Comparison of ENCODE assay signal across 8 cellular contexts in genomic region chr18:72544092-72544886, GRCh38. TPM values are rescaled to one million over a fixed set of nuclear protein-coding genes. Genes with fewer than 3 reads are reported as not detected.
DNase-seq lines count a peak whose midpoint lies in the region; ATAC-seq and TF ChIP-seq lines count a peak whose summit lies in the region.

CBLN2 (minus strand) TSS chr18:72544342; CDS start chr18:72542160, 2,182 bp downstream.

- H3K27ac Mint-ChIP-seq in activated CD8-positive, alpha-beta T cell treated with anti-CD3 and anti-CD28 coated beads for 36 hours: no peak within 1 kb of the TSS

- peak; percentile 95 for ATAC-seq in GM18502 (IDR thresholded peaks at IDR 0.05; ENCODE audit: poor library complexity, unreplicated experiment)
- peak; percentile 82 for ATAC-seq in HG02938 (IDR thresholded peaks at IDR 0.05; ENCODE audit: unreplicated experiment)
- peak; percentile 77 for ATAC-seq in activated CD8-positive, alpha-beta T cell treated with anti-CD3 and anti-CD28 coated beads for 36 hours
- ATAC-seq in HG02840 (IDR thresholded peaks at IDR 0.05; ENCODE audit: low FRiP score, unreplicated experiment): no peak

- intact Hi-C loops in activated CD8-positive, alpha-beta T cell treated with anti-CD3 and anti-CD28 coated beads for 36 hours (cut with micrococcal nuclease): no loop called here

- no peak within 1 kb of the TSS for H3K4me3 Mint-ChIP-seq in activated CD8-positive, alpha-beta T cell treated with anti-CD3 and anti-CD28 coated beads for 36 hours

- no peaks in the 10 kb centered on the region for H3K9me3 Mint-ChIP-seq in activated CD8-positive, alpha-beta T cell treated with anti-CD3 and anti-CD28 coated beads for 36 hours

- DNase-seq in AG08396 (ENCODE audit: low spot score) (peak; percentile 88), NCI-H146 treated with DMSO at 0.1 percent for 48 hours (lab: John Stamatoyannopoulos, UW; ENCODE audit: unreplicated experiment) (peak; percentile 86), germinal center (ENCODE audit: low spot score) (peak; percentile 66), pons (ENCODE audit: low spot score) (peak; percentile 55)
- peak; percentile 58 for DNase-seq in activated CD8-positive, alpha-beta T cell treated with anti-CD3 and anti-CD28 coated beads for 36 hours

- POLR2A ChIA-PET in activated CD8-positive, alpha-beta T cell treated with anti-CD3 and anti-CD28 coated beads for 36 hours (lab: Charles Lee): no interaction called here

- H3K27me3 Mint-ChIP-seq in activated CD8-positive, alpha-beta T cell treated with anti-CD3 and anti-CD28 coated beads for 36 hours: peaks cover 34% of the 10 kb centered on the region

- no peaks in the 10 kb centered on the region for H3K36me3 Mint-ChIP-seq in activated CD8-positive, alpha-beta T cell treated with anti-CD3 and anti-CD28 coated beads for 36 hours (ENCODE audit: low read depth)

- CTCF ChIA-PET in activated CD8-positive, alpha-beta T cell treated with anti-CD3 and anti-CD28 coated beads for 36 hours (lab: Charles Lee): interaction anchor here (0.6 to 1.3 kb wide), 4 partner anchors 18 to 1147 kb away, joined by 3 to 5 read pairs (median 3); no protein-coding TSS in a partner anchor

- peak; percentile 62 for TF ChIP-seq CTCF in activated CD8-positive, alpha-beta T cell treated with anti-CD3 and anti-CD28 coated beads for 36 hours (IDR thresholded peaks at IDR 0.05)

- peaks cover 6% of the 10 kb centered on the region for H3K4me1 Mint-ChIP-seq in activated CD8-positive, alpha-beta T cell treated with anti-CD3 and anti-CD28 coated beads for 36 hours (ENCODE audit: low read depth)

RNA-seq across cellular contexts. Expression of gene CBLN2, which starts in this region (rescaled TPM):
- not detected for total RNA-seq in activated CD8-positive, alpha-beta T cell treated with anti-CD3 and anti-CD28 coated beads for 36 hours

Comparison
In these comparisons a context has a peak if more than half of its experiments do, and no peak if none do; other contexts are left out.
1. Peak in DNase-seq and ATAC-seq in activated CD8-positive, alpha-beta T cell treated with anti-CD3 and anti-CD28 coated beads for 36 hours; RNA of the gene not detected or under 1 TPM.